In genomic region chr5:142783601-142784291, GRCh38 we compare ENCODE assay signal across 1 cellular context.
TF ChIP-seq lines count a peak whose summit lies in the region.

No MANE protein-coding gene starts in this region.

TF ChIP-seq in SK-N-SH treated with all-trans-retinoic acid at 6 μM for 48 hours, 23 proteins besides CTCF, POLR2A, EP300 and RAD21 (continued from another document):
- TF ChIP-seq CREB5 (CRISPR knock-in tag; IDR thresholded peaks at IDR 0.05; ENCODE audit: low read depth): no peak
- peak; percentile 52; the same call in 1 of the 2 replicates for TF ChIP-seq ZNF8 (CRISPR knock-in tag; IDR thresholded peaks at IDR 0.05)
- TF ChIP-seq, protein P1, sequence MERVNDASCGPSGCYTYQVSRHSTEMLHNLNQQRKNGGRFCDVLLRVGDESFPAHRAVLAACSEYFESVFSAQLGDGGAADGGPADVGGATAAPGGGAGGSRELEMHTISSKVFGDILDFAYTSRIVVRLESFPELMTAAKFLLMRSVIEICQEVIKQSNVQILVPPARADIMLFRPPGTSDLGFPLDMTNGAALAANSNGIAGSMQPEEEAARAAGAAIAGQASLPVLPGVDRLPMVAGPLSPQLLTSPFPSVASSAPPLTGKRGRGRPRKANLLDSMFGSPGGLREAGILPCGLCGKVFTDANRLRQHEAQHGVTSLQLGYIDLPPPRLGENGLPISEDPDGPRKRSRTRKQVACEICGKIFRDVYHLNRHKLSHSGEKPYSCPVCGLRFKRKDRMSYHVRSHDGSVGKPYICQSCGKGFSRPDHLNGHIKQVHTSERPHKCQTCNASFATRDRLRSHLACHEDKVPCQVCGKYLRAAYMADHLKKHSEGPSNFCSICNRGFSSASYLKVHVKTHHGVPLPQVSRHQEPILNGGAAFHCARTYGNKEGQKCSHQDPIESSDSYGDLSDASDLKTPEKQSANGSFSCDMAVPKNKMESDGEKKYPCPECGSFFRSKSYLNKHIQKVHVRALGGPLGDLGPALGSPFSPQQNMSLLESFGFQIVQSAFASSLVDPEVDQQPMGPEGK (CRISPR knock-in tag; IDR thresholded peaks at IDR 0.05; ENCODE audit: borderline replicate concordance): no peak
- peak; percentile 50; the same call in 1 of the 2 replicates for TF ChIP-seq TCF4 (CRISPR knock-in tag; IDR thresholded peaks at IDR 0.05; ENCODE audit: borderline replicate concordance)
- no peak for TF ChIP-seq ZNF70 (CRISPR knock-in tag; IDR thresholded peaks at IDR 0.05)
- no peak for TF ChIP-seq CSRNP3 (CRISPR knock-in tag; IDR thresholded peaks at IDR 0.05)
- no peak for TF ChIP-seq TOX (CRISPR knock-in tag; IDR thresholded peaks at IDR 0.05; ENCODE audit: borderline replicate concordance)
- TF ChIP-seq, protein P2, sequence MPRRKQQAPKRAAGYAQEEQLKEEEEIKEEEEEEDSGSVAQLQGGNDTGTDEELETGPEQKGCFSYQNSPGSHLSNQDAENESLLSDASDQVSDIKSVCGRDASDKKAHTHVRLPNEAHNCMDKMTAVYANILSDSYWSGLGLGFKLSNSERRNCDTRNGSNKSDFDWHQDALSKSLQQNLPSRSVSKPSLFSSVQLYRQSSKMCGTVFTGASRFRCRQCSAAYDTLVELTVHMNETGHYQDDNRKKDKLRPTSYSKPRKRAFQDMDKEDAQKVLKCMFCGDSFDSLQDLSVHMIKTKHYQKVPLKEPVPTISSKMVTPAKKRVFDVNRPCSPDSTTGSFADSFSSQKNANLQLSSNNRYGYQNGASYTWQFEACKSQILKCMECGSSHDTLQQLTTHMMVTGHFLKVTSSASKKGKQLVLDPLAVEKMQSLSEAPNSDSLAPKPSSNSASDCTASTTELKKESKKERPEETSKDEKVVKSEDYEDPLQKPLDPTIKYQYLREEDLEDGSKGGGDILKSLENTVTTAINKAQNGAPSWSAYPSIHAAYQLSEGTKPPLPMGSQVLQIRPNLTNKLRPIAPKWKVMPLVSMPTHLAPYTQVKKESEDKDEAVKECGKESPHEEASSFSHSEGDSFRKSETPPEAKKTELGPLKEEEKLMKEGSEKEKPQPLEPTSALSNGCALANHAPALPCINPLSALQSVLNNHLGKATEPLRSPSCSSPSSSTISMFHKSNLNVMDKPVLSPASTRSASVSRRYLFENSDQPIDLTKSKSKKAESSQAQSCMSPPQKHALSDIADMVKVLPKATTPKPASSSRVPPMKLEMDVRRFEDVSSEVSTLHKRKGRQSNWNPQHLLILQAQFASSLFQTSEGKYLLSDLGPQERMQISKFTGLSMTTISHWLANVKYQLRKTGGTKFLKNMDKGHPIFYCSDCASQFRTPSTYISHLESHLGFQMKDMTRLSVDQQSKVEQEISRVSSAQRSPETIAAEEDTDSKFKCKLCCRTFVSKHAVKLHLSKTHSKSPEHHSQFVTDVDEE (CRISPR knock-in tag; IDR thresholded peaks at IDR 0.05): peak; percentile 73; the same call in 1 of the 2 replicates
- no peak for TF ChIP-seq ESRRG (CRISPR knock-in tag; IDR thresholded peaks at IDR 0.05)
- TF ChIP-seq ARNTL (CRISPR knock-in tag; IDR thresholded peaks at IDR 0.05; ENCODE audit: borderline replicate concordance, low read depth): no peak
TF ChIP-seq in SK-N-SH treated with all-trans-retinoic acid at 6 μM for 48 hours: peak in this region for 3.
